ENCODE assay signal across 9 cellular contexts in the genomic region with DNA sequence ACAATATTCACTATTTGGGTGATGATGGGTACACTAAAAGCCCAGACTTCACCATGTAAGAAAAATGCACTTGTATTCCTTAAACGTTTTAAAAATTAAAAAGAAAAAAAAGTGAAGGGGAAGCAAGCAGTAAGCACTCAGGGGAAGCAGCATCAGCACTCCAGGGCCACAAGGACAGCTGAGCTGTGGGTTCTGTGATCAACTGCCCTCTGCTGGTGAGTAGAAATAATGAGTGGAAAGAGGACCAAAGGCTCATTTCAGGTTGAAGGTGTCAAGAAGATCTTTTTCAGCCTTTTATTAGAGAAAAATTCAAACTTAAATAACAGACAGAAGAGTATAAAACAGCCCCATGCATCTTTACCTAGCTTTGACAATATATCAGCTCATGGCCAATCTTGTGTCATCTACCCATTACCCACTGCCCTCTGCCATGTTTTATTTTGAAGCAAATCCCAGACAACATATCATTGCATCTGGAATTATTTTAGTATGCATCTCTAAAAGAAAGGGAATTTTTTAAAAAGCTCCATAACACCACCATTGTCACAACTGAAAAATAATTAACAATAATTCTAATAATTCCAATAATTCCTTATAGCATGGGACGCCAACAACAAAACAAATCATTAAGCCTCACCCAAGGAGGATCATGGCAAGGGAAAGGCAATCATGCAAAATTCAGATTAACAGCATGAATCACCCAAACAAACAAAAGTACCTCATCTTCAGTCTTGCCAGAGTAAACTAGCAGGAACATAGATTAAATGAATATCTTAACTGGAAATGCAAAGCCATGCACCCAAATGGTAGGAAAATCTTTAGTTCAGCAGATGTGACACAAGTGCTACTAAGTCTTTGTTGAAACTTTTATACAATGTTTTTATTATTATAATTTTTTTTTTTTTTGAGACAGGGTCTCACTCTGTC. TPM values are rescaled to one million over a fixed set of nuclear protein-coding genes. Genes with fewer than 3 reads are reported as not detected.
DNase-seq lines count a peak whose midpoint lies in the region; ATAC-seq, FAIRE-seq and TF ChIP-seq lines count a peak whose summit lies in the region.
"Had no signal": no experiment of that assay in that cellular context is flagged by ENCODE, and none has a peak within 500 bp of the region (broad histone marks: within the 10 kb centered on the region; RNA-seq: fewer than 3 reads in every experiment).

No MANE protein-coding gene starts in this region.

- no peaks in the 10 kb centered on the region for H3K27me3 ChIP-seq in CD4-positive, alpha-beta T cell (ENCODE audit: control insufficient read depth, insufficient read depth, low read length)
- H3K27me3 ChIP-seq in mammary epithelial cell (ENCODE audit: insufficient read depth, low read length): no peaks in the 10 kb centered on the region
- no peaks in the 10 kb centered on the region for H3K27me3 ChIP-seq in keratinocyte (ENCODE audit: control insufficient read depth, extremely low read depth, insufficient read depth, low read length)

- in situ Hi-C loops in mammary epithelial cell (cut with MboI; ENCODE audit: low sequenced_read_pairs in 2 of 2): loop anchor here (10.0 kb wide), 3 partner anchors 149 to 429 kb away; no protein-coding TSS in a partner anchor

- H3K4me3 ChIP-seq in mammary epithelial cell (replicated peaks in 1 of 3; ENCODE audit: insufficient read depth in 1 of 3, low read depth in 2 of 3, low read length in 3 of 3): no peak overlapping the region
- H3K4me3 ChIP-seq in keratinocyte (ENCODE audit: control insufficient read depth in 2 of 3, extremely low read depth in 1 of 3, insufficient read depth in 2 of 3, low read depth in 1 of 3, low read length in 3 of 3): no peak overlapping the region

- POLR2A ChIA-PET in CD4-positive, alpha-beta T cell (lab: Charles Lee): interaction anchor here (1.6 kb wide), 1 partner anchor 161 kb away, joined by 4 read pairs; no protein-coding TSS in a partner anchor

- peak in 7 of 10 experiments; percentile 4 to 20 (median 9) for DNase-seq in CD4-positive, alpha-beta T cell
- DNase-seq in Kasumi-1 (lab: John Stamatoyannopoulos, UW) (peak; percentile 85 to 88), SKM-1 treated with dmso at 0.1 percent for 144 hours (lab: John Stamatoyannopoulos, UW; ENCODE audit: unreplicated experiment) (peak; percentile 70), mammary epithelial cell (peak; percentile 40), keratinocyte (ENCODE audit: low read depth, low spot score) (peak; percentile 46)
- peak; percentile 5 to 37 for DNase-seq in stimulated activated naive CD8-positive, alpha-beta T cell treated with anti-CD3 and anti-CD28 coated beads, Interleukin-15, amount 100 ng/mL, for 72 hours

- peaks cover 10% of the 10 kb centered on the region for H3K4me1 Mint-ChIP-seq in CD4-positive, alpha-beta T cell (ENCODE audit: low read depth)
- H3K4me1 Mint-ChIP-seq in stimulated activated naive CD8-positive, alpha-beta T cell treated with anti-CD3 and anti-CD28 coated beads, Interleukin-15, amount 100 ng/mL, for 72 hours: peaks cover 10% of the 10 kb centered on the region

- H3K4me3 Mint-ChIP-seq in CD4-positive, alpha-beta T cell: no peak overlapping the region
- no peak overlapping the region for H3K4me3 Mint-ChIP-seq in stimulated activated naive CD8-positive, alpha-beta T cell treated with anti-CD3 and anti-CD28 coated beads, Interleukin-15, amount 100 ng/mL, for 72 hours
- H3K4me3 Mint-ChIP-seq: T-helper 1 cell treated with Interleukin-12 subunit alpha and Interleukin-12 subunit beta and Interleukin-4 antibody, amounts not matched to agents 30 μg/mL and 1 μg/mL, for 36 hours had no signal

- intact Hi-C loops in CD4-positive, alpha-beta T cell (cut with DNase I, micrococcal nuclease): loop anchor here (1.0 to 10.0 kb wide), 6 partner anchors 34 to 425 kb away; no protein-coding TSS in a partner anchor
- intact Hi-C loops in mammary epithelial cell (cut with micrococcal nuclease): loop anchor here (1.0 to 10.0 kb wide), 6 partner anchors 30 to 425 kb away; no protein-coding TSS in a partner anchor

- no peaks in the 10 kb centered on the region for H3K9me3 ChIP-seq in CD4-positive, alpha-beta T cell (ENCODE audit: control insufficient read depth, low read length)
- H3K9me3 ChIP-seq in mammary epithelial cell (replicated peaks; ENCODE audit: insufficient read depth, low read length) (no peaks in the 10 kb centered on the region), keratinocyte (ENCODE audit: control insufficient read depth, low read depth, low read length) (no peaks in the 10 kb centered on the region)

- dilution Hi-C loops in mammary epithelial cell (cut with HindIII; ENCODE audit: low sequenced_read_pairs) (no loop called here), keratinocyte (cut with MboI; ENCODE audit: extremely low pct_ligation_motif_present, low sequenced_read_pairs) (no loop called here)

- H3K79me2 ChIP-seq in mammary epithelial cell (ENCODE audit: insufficient read depth, low read length) (no peaks in the 10 kb centered on the region), keratinocyte (ENCODE audit: control insufficient read depth, insufficient read depth, low read length) (no peaks in the 10 kb centered on the region)

- H3K36me3 ChIP-seq in mammary epithelial cell (ENCODE audit: insufficient read depth, low read length) (no peaks in the 10 kb centered on the region), keratinocyte (ENCODE audit: control insufficient read depth in 2 of 2, extremely low read depth in 1 of 2, insufficient read depth in 2 of 2, low read length in 2 of 2) (peaks cover 13 to 16% of the 10 kb centered on the region in 2 experiments)

- H4K20me1 ChIP-seq in mammary epithelial cell (ENCODE audit: insufficient read depth, low read length) (no peaks in the 10 kb centered on the region), keratinocyte (ENCODE audit: control insufficient read depth, extremely low read depth, insufficient read depth, low read length) (no peaks in the 10 kb centered on the region)

- H3K4me2 ChIP-seq in mammary epithelial cell (ENCODE audit: insufficient read depth, low read depth, low read length): no peak overlapping the region
- peak overlapping the region; percentile 25 for H3K4me2 ChIP-seq in keratinocyte (ENCODE audit: control insufficient read depth, extremely low read depth, insufficient read depth, low read depth, low read length)

- H3K27ac Mint-ChIP-seq in CD4-positive, alpha-beta T cell: no peak overlapping the region
- H3K27ac Mint-ChIP-seq in stimulated activated naive CD8-positive, alpha-beta T cell treated with anti-CD3 and anti-CD28 coated beads, Interleukin-15, amount 100 ng/mL, for 72 hours: no peak overlapping the region
- H3K27ac Mint-ChIP-seq: T-helper 1 cell treated with Interleukin-12 subunit alpha and Interleukin-12 subunit beta and Interleukin-4 antibody, amounts not matched to agents 30 μg/mL and 1 μg/mL, for 36 hours had no signal

- no peak overlapping the region for H3K9ac ChIP-seq in mammary epithelial cell (ENCODE audit: insufficient read depth, low read length)
- no peak overlapping the region for H3K9ac ChIP-seq in keratinocyte (ENCODE audit: control insufficient read depth, extremely low read depth, insufficient read depth, low read length)

- CTCF ChIA-PET in CD4-positive, alpha-beta T cell (lab: Charles Lee): interaction anchor here (0.5 to 2.0 kb wide), 16 partner anchors 9 to 933 kb away, joined by 3 to 14 read pairs (median 4); a partner anchor contains a TSS
- CTCF ChIA-PET in mammary epithelial cell (lab: Charles Lee; ENCODE audit: low non-redundant PET): no interaction called here

- H3K9me3 Mint-ChIP-seq in CD4-positive, alpha-beta T cell: peaks cover 2% of the 10 kb centered on the region
- peaks cover 0 to 20% of the 10 kb centered on the region in 2 donors for H3K9me3 Mint-ChIP-seq in stimulated activated naive CD8-positive, alpha-beta T cell treated with anti-CD3 and anti-CD28 coated beads, Interleukin-15, amount 100 ng/mL, for 72 hours

- no peaks in the 10 kb centered on the region for H3K9me1 ChIP-seq in keratinocyte (ENCODE audit: control insufficient read depth, extremely low read depth, insufficient read depth, low read length)

- H3K27me3 Mint-ChIP-seq in CD4-positive, alpha-beta T cell: no peaks in the 10 kb centered on the region
- H3K27me3 Mint-ChIP-seq in stimulated activated naive CD8-positive, alpha-beta T cell treated with anti-CD3 and anti-CD28 coated beads, Interleukin-15, amount 100 ng/mL, for 72 hours: no peaks in the 10 kb centered on the region

- H3K27ac ChIP-seq in CD4-positive, alpha-beta T cell (ENCODE audit: low read depth, low read length): no peak overlapping the region
- no peak overlapping the region for H3K27ac ChIP-seq in mammary epithelial cell (ENCODE audit: insufficient read depth, low read depth, low read length)
- no peak overlapping the region for H3K27ac ChIP-seq in keratinocyte (ENCODE audit: control insufficient read depth, insufficient read depth, low read length)

- BruUV-seq in mammary epithelial cell (replicated peaks; lab: Mats Ljungman, UMichigan): no TSS peak

- 50% methylated on average over 2 of the region's 2 CpGs for WGBS in mammary epithelial cell (ENCODE audit: low coverage, missing lambda C conversion rate)

- H2AFZ ChIP-seq in mammary epithelial cell (ENCODE audit: low read depth, low read length) (no peak overlapping the region), keratinocyte (ENCODE audit: control insufficient read depth, low read length) (no peak overlapping the region)

- H3K36me3 Mint-ChIP-seq in CD4-positive, alpha-beta T cell (ENCODE audit: low read depth): peaks cover 93% of the 10 kb centered on the region

- FAIRE-seq in keratinocyte (lab: Jason Lieb, UNC): peak; percentile 94

- ATAC-seq in CD4-positive, alpha-beta T cell (ENCODE audit: poor library complexity): peak; percentile 91
- ATAC-seq in GM18868 (IDR thresholded peaks at IDR 0.05; ENCODE audit: unreplicated experiment): peak; percentile 77
- ATAC-seq in stimulated activated naive CD8-positive, alpha-beta T cell treated with anti-CD3 and anti-CD28 coated beads, Interleukin-15, amount 100 ng/mL, for 72 hours: peak; percentile 78
- ATAC-seq in HG02588 (IDR thresholded peaks at IDR 0.05; ENCODE audit: unreplicated experiment): no peak

- no peaks in the 10 kb centered on the region for H3K4me1 ChIP-seq in mammary epithelial cell (ENCODE audit: insufficient read depth, low read length)
- peaks cover 6% of the 10 kb centered on the region for H3K4me1 ChIP-seq in keratinocyte (ENCODE audit: control insufficient read depth, extremely low read depth, insufficient read depth, low read length)

- peak; percentile 74 for TF ChIP-seq CTCF in CD4-positive, alpha-beta T cell (IDR thresholded peaks at IDR 0.05)
- TF ChIP-seq CTCF in mammary epithelial cell (conservative IDR thresholded peaks at IDR 0.05 in 1 of 2, IDR thresholded peaks at IDR 0.05 in 1 of 2; ENCODE audit: extremely low read depth in 1 of 2, insufficient read depth in 1 of 2, low read depth in 1 of 2, low read length in 2 of 2) (peak; percentile 70 to 78), keratinocyte (optimal IDR thresholded peaks at IDR 0.05 in 1 of 3, IDR thresholded peaks at IDR 0.05 in 1 of 3, conservative IDR thresholded peaks at IDR 0.05 in 1 of 3; ENCODE audit: extremely low read depth in 1 of 3, insufficient read depth in 2 of 3, low read length in 3 of 3) (peak; percentile 75 to 83 (median 76))

RNA-seq across cellular contexts. Expression of a gene that starts 42.4 kb away (rescaled TPM):
- total RNA-seq in CD4-positive, alpha-beta T cell: 10 to 100 TPM; 19.7 to 22.0 TPM
- 10 to 100 TPM; 10.3 to 26.4 TPM for total RNA-seq in mammary epithelial cell
- polyA plus RNA-seq in mammary epithelial cell (14.6 TPM), keratinocyte (17.5 to 24.2 TPM (median 22.9 TPM) in 3 replicates)
- polyA minus RNA-seq in mammary epithelial cell (19.2 TPM), keratinocyte (24.6 to 31.6 TPM (median 25.3 TPM) in 3 replicates)
- 13.0 TPM for polyA plus RNA-seq in keratinocyte (2011; ENCODE audit: low read depth)
- polyA plus RNA-seq in keratinocyte (2011; cell fraction: cytosol; rRNA removed): 18.5 and 27.6 TPM in 2 replicates
- polyA plus RNA-seq in keratinocyte (2011; cell fraction: nucleus; rRNA removed): 43.8 and 46.4 TPM in 2 replicates
- 15.7 and 29.9 TPM in 2 replicates for polyA plus RNA-seq in keratinocyte (2012; ENCODE audit: low replicate concordance)
- polyA minus RNA-seq in keratinocyte (2011; cell fraction: cytosol; rRNA and poly(A)+ RNA removed): 26.3 TPM
- polyA minus RNA-seq in keratinocyte (2011; cell fraction: nucleus; rRNA and poly(A)+ RNA removed): 33.8 and 38.0 TPM in 2 replicates

Comparison
In these comparisons a context has a peak if more than half of its experiments do, and no peak if none do; other contexts are left out.
1. DNase-seq: peak in every context shown above with its lines; median percentile 86 in Kasumi-1; 70 in SKM-1 treated with dmso at 0.1 percent for 144 hours; 46 in keratinocyte; 40 in mammary epithelial cell; 21 in stimulated activated naive CD8-positive, alpha-beta T cell treated with anti-CD3 and anti-CD28 coated beads, Interleukin-15, amount 100 ng/mL, for 72 hours; 9 in CD4-positive, alpha-beta T cell.